11 cellular contexts compared by ENCODE assay signal in genomic region chr7:112573302-112574039, GRCh38.
DNase-seq lines count a peak whose midpoint lies in the region; ATAC-seq, FAIRE-seq and TF ChIP-seq lines count a peak whose summit lies in the region.
"Had no signal": no experiment of that assay in that cellular context is flagged by ENCODE, and none has a peak within 500 bp of the region (broad histone marks: within the 10 kb centered on the region; RNA-seq: fewer than 3 reads in every experiment).

No MANE protein-coding gene starts in this region.

- DNase-seq in DMS53 treated with DMSO at 0.1 percent for 48 hours (lab: John Stamatoyannopoulos, UW; ENCODE audit: unreplicated experiment) (peak; percentile 31), NCI-H526 treated with DMSO at 0.1 percent for 48 hours (lab: John Stamatoyannopoulos, UW) (peak; percentile 86), pancreas (no peak), NCI-H2081 treated with DMSO at 0.1 percent for 48 hours (lab: John Stamatoyannopoulos, UW) (no peak)
- DNase-seq: activated CD4-positive, CD25-positive, alpha-beta regulatory T cell; activated gamma-delta T cell; cortex of kidney; hippocampal formation had no signal

- no peak overlapping the region for H3K27ac ChIP-seq in pancreas

- no peak for TF ChIP-seq CTCF in pancreas (IDR thresholded peaks at IDR 0.05)

- no peak for FAIRE-seq in pancreas (lab: Jason Lieb, UNC)

- ATAC-seq in esophagus mucosa, result peak; percentile 28
- ATAC-seq in pancreas, result peak; percentile 42 to 56 (median 46)
- no peak for ATAC-seq in HG03520 (IDR thresholded peaks at IDR 0.05; ENCODE audit: unreplicated experiment)
- ATAC-seq in GM18909 (IDR thresholded peaks at IDR 0.05; ENCODE audit: poor library complexity, unreplicated experiment), result no peak

- intact Hi-C loops in pancreas (cut with DNase I), result no loop called here

- H3K4me1 ChIP-seq in pancreas, result peaks cover 0 to 9% (median 9%) of the 10 kb centered on the region in 3 donors

- H3K27me3 ChIP-seq in pancreas, result no peaks in the 10 kb centered on the region

- no peak overlapping the region for H3K4me3 ChIP-seq in pancreas

- WGBS in pancreas, 2 donors, result 62 to 71% methylated on average over 6 of the region's 6 CpGs

- no peaks in the 10 kb centered on the region for H3K9me3 ChIP-seq in pancreas

- no peaks in the 10 kb centered on the region for H3K36me3 ChIP-seq in pancreas

Comparison
In these comparisons a context has a peak if more than half of its experiments do, and no peak if none do; other contexts are left out.
1. DNase-seq: peak in DMS53 treated with DMSO at 0.1 percent for 48 hours (single experiment) and NCI-H526 treated with DMSO at 0.1 percent for 48 hours (single experiment); none in pancreas (0 of 6) and NCI-H2081 treated with DMSO at 0.1 percent for 48 hours (single experiment).
2. ATAC-seq: peak in esophagus mucosa (single experiment) and pancreas (4 of 4); none in HG03520 (single experiment) and GM18909 (single experiment).